ENCODE assay signal across 9 cellular contexts in genomic region chr11:47797633-47798032, GRCh38. TPM values are rescaled to one million over a fixed set of nuclear protein-coding genes. Genes with fewer than 3 reads are reported as not detected.
A peak's percentile ranks its signal among the peaks of the same experiment; 100 is the strongest.
DNase-seq lines count a peak whose midpoint lies in the region; ATAC-seq and TF ChIP-seq lines count a peak whose summit lies in the region.
"Had no signal": no experiment of that assay in that cellular context is flagged by ENCODE, and none has a peak within 500 bp of the region (broad histone marks: within the 10 kb centered on the region; RNA-seq: fewer than 3 reads in every experiment).

No MANE protein-coding gene starts in this region.

- peaks cover 7 to 8% of the 10 kb centered on the region in 2 donors for H3K4me1 Mint-ChIP-seq in natural killer cell treated with Interleukin-12 subunit alpha and Interleukin-12 subunit beta and Interleukin-15 and Interleukin-18, amount 100 ng/mL, for 72 hours (ENCODE audit: low read depth in 2 of 2)
- no peaks in the 10 kb centered on the region for H3K4me1 Mint-ChIP-seq in natural killer cell
- peaks cover 11% of the 10 kb centered on the region for H3K4me1 Mint-ChIP-seq in activated T-cell treated with anti-CD3 and anti-CD28 coated beads, Interleukin-2, amount 50 U/mL, for 4 hours (ENCODE audit: low read depth)

- H3K27me3 Mint-ChIP-seq in natural killer cell treated with Interleukin-12 subunit alpha and Interleukin-12 subunit beta and Interleukin-15 and Interleukin-18, amount 100 ng/mL, for 72 hours: no peaks in the 10 kb centered on the region
- H3K27me3 Mint-ChIP-seq in natural killer cell (ENCODE audit: low read depth in 2 of 2): no peaks in the 10 kb centered on the region
- H3K27me3 Mint-ChIP-seq in activated T-cell treated with anti-CD3 and anti-CD28 coated beads, Interleukin-2, amount 50 U/mL, for 4 hours (ENCODE audit: low read depth): no peaks in the 10 kb centered on the region

- H3K36me3 ChIP-seq in kidney epithelial cell (ENCODE audit: control insufficient read depth, insufficient read depth, low read length): no peaks in the 10 kb centered on the region
- peaks cover 0 to 79% of the 10 kb centered on the region in 2 donors for H3K36me3 ChIP-seq in gastrocnemius medialis

- intact Hi-C loops in natural killer cell (cut with micrococcal nuclease) (no loop called here), gastrocnemius medialis (cut with DNase I; ENCODE audit: low total_unique reads) (no loop called here)

- no peak for TF ChIP-seq POLR2A in gastrocnemius medialis (IDR thresholded peaks at IDR 0.05)

- H3K4me3 ChIP-seq in kidney epithelial cell (ENCODE audit: low read depth, low read length) (no peak overlapping the region), gastrocnemius medialis (no peak overlapping the region)

- peaks cover 2 to 5% of the 10 kb centered on the region in 2 donors for H3K4me1 ChIP-seq in gastrocnemius medialis

- no peaks in the 10 kb centered on the region for H3K27me3 ChIP-seq in kidney epithelial cell (ENCODE audit: control insufficient read depth, insufficient read depth, low read length)
- no peaks in the 10 kb centered on the region for H3K27me3 ChIP-seq in gastrocnemius medialis

- H3K27ac ChIP-seq in gastrocnemius medialis: no peak overlapping the region

- peak; percentile 62 to 89 for ATAC-seq in natural killer cell treated with Interleukin-12 subunit alpha and Interleukin-12 subunit beta and Interleukin-15 and Interleukin-18, amount 100 ng/mL, for 72 hours
- no peak for ATAC-seq in natural killer cell
- peak; percentile 97 to 98 for ATAC-seq in activated T-cell treated with anti-CD3 and anti-CD28 coated beads, Interleukin-2, amount 50 U/mL, for 4 hours
- no peak for ATAC-seq in left lobe of liver
- no peak for ATAC-seq in GM18498 (IDR thresholded peaks at IDR 0.05; ENCODE audit: unreplicated experiment)
- no peak for ATAC-seq in gastrocnemius medialis

- peaks cover 14% of the 10 kb centered on the region for H3K36me3 Mint-ChIP-seq in natural killer cell treated with Interleukin-12 subunit alpha and Interleukin-12 subunit beta and Interleukin-15 and Interleukin-18, amount 100 ng/mL, for 72 hours
- peaks cover 24% of the 10 kb centered on the region for H3K36me3 Mint-ChIP-seq in natural killer cell
- H3K36me3 Mint-ChIP-seq in activated T-cell treated with anti-CD3 and anti-CD28 coated beads, Interleukin-2, amount 50 U/mL, for 4 hours (ENCODE audit: insufficient read depth): peaks cover 36% of the 10 kb centered on the region

- no peaks in the 10 kb centered on the region for H3K9me3 ChIP-seq in gastrocnemius medialis

- DNase-seq in natural killer cell treated with Interleukin-12 subunit alpha and Interleukin-12 subunit beta and Interleukin-15 and Interleukin-18, amount 100 ng/mL, for 72 hours (ENCODE audit: low spot score): no peak
- DNase-seq in natural killer cell: no peak
- peak; percentile 34 for DNase-seq in activated T-cell treated with anti-CD3 and anti-CD28 coated beads, Interleukin-2, amount 50 U/mL, for 4 hours
- DNase-seq in kidney epithelial cell (ENCODE audit: low read depth): peak; percentile 29
- DNase-seq in DMS53 treated with DMSO at 0.1 percent for 48 hours (lab: John Stamatoyannopoulos, UW; ENCODE audit: unreplicated experiment): no peak
- no peak for DNase-seq in left lobe of liver (ENCODE audit: low spot score)
- DNase-seq in gastrocnemius medialis: no peak
- DNase-seq: COR-L47 had no signal

- peak overlapping the region in 1 of 2 donors; percentile 47 for H3K27ac Mint-ChIP-seq in natural killer cell treated with Interleukin-12 subunit alpha and Interleukin-12 subunit beta and Interleukin-15 and Interleukin-18, amount 100 ng/mL, for 72 hours
- H3K27ac Mint-ChIP-seq in natural killer cell: peak overlapping the region in 1 of 2 donors; percentile 20

- in situ Hi-C loops in gastrocnemius medialis (cut with MboI; ENCODE audit: low sequenced_read_pairs in 4 of 4): no loop called here

- no peak overlapping the region for H3K4me3 Mint-ChIP-seq in natural killer cell treated with Interleukin-12 subunit alpha and Interleukin-12 subunit beta and Interleukin-15 and Interleukin-18, amount 100 ng/mL, for 72 hours
- H3K4me3 Mint-ChIP-seq in natural killer cell: no peak overlapping the region
- H3K4me3 Mint-ChIP-seq in activated T-cell treated with anti-CD3 and anti-CD28 coated beads, Interleukin-2, amount 50 U/mL, for 4 hours: no peak overlapping the region

- no peak for TF ChIP-seq CTCF in natural killer cell (IDR thresholded peaks at IDR 0.05)
- TF ChIP-seq CTCF in kidney epithelial cell (IDR thresholded peaks at IDR 0.05; ENCODE audit: insufficient read depth, low read length, poor library complexity, severe bottlenecking): no peak
- no peak for TF ChIP-seq CTCF in gastrocnemius medialis (IDR thresholded peaks at IDR 0.05 in 4 of 5, conservative IDR thresholded peaks at IDR 0.05 in 1 of 5)

- no peaks in the 10 kb centered on the region for H3K9me3 Mint-ChIP-seq in natural killer cell treated with Interleukin-12 subunit alpha and Interleukin-12 subunit beta and Interleukin-15 and Interleukin-18, amount 100 ng/mL, for 72 hours
- no peaks in the 10 kb centered on the region for H3K9me3 Mint-ChIP-seq in natural killer cell
- no peaks in the 10 kb centered on the region for H3K9me3 Mint-ChIP-seq in activated T-cell treated with anti-CD3 and anti-CD28 coated beads, Interleukin-2, amount 50 U/mL, for 4 hours

RNA-seq across cellular contexts. Expression of gene FNBP4, which starts 30.5 kb away (rescaled TPM):
- 100 to 1,000 TPM; 137 to 246 TPM for total RNA-seq in natural killer cell treated with Interleukin-12 subunit alpha and Interleukin-12 subunit beta and Interleukin-15 and Interleukin-18, amount 100 ng/mL, for 72 hours
- total RNA-seq in natural killer cell (100 to 1,000 TPM; 205 to 252 (median 214) TPM), kidney epithelial cell (56.5 and 96.4 TPM in 2 replicates), left lobe of liver (23.2 TPM), gastrocnemius medialis (100 to 1,000 TPM in 1 of 4 donors, 10 to 100 TPM in 3; 24.7 to 108 (median 35.2) TPM)
- 100 to 1,000 TPM; 113 to 129 (median 121) TPM for total RNA-seq in activated T-cell treated with anti-CD3 and anti-CD28 coated beads, Interleukin-2, amount 50 U/mL, for 4 hours

RNA-seq across cellular contexts. Expression of gene NUP160, which starts 50.5 kb away (rescaled TPM):
- total RNA-seq in natural killer cell treated with Interleukin-12 subunit alpha and Interleukin-12 subunit beta and Interleukin-15 and Interleukin-18, amount 100 ng/mL, for 72 hours: 10 to 100 TPM; 48.0 to 78.0 TPM
- total RNA-seq in natural killer cell (10 to 100 TPM; 36.6 to 53.3 (median 43.5) TPM), kidney epithelial cell (20.4 and 24.5 TPM in 2 replicates), left lobe of liver (12.6 TPM), gastrocnemius medialis (10 to 100 TPM in 2 of 4 donors, 1 to 10 TPM in 2; 8.1 to 11.4 (median 9.9) TPM)
- 10 to 100 TPM; 76.6 to 86.7 (median 80.4) TPM for total RNA-seq in activated T-cell treated with anti-CD3 and anti-CD28 coated beads, Interleukin-2, amount 50 U/mL, for 4 hours

Comparison
In these comparisons a context has a peak if more than half of its experiments do, and no peak if none do; other contexts are left out.
1. ATAC-seq: peak in natural killer cell treated with Interleukin-12 subunit alpha and Interleukin-12 subunit beta and Interleukin-15 and Interleukin-18, amount 100 ng/mL, for 72 hours (2 of 2) and activated T-cell treated with anti-CD3 and anti-CD28 coated beads, Interleukin-2, amount 50 U/mL, for 4 hours (2 of 2); none in natural killer cell (0 of 3), left lobe of liver (single experiment), GM18498 (single experiment) and gastrocnemius medialis (0 of 2).
2. DNase-seq: peak in activated T-cell treated with anti-CD3 and anti-CD28 coated beads, Interleukin-2, amount 50 U/mL, for 4 hours (single experiment) and kidney epithelial cell (single experiment); none in natural killer cell treated with Interleukin-12 subunit alpha and Interleukin-12 subunit beta and Interleukin-15 and Interleukin-18, amount 100 ng/mL, for 72 hours (single experiment), natural killer cell (single experiment), DMS53 treated with DMSO at 0.1 percent for 48 hours (single experiment), left lobe of liver (single experiment) and gastrocnemius medialis (0 of 2).